Comparison of ENCODE assay signal across 27 cellular contexts in the genomic region with DNA sequence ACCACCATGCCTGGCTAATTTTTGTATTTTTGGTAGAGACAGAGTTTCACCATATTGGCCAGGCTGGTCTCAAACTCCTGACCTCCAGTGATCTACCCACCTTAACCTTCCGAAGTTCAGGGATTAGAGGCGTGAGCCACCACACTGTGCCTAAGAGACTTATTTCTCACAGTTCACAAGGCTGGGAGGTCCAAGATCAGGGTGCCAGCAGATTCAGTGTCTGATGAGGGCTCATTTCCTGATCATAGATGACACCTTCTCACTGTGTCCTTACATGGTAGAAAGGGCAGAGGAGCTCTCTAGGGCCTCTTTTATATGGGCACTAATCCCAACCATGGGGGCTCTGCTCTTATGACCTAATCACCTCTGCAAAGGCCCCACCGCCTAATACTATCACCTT. TPM values are rescaled to one million over a fixed set of nuclear protein-coding genes. Genes with fewer than 3 reads are reported as not detected.
DNase-seq lines count a peak whose midpoint lies in the region; ATAC-seq and TF ChIP-seq lines count a peak whose summit lies in the region.
"Had no signal": no experiment of that assay in that cellular context is flagged by ENCODE, and none has a peak within 500 bp of the region (broad histone marks: within the 10 kb centered on the region; RNA-seq: fewer than 3 reads in every experiment).

No MANE protein-coding gene starts in this region.

- no peaks in the 10 kb centered on the region for H3K9me3 Mint-ChIP-seq in activated naive CD4-positive, alpha-beta T cell treated with anti-CD3 and anti-CD28 coated beads for 36 hours
- H3K9me3 Mint-ChIP-seq: CD4-positive, alpha-beta T cell; IgD-negative memory B cell had no signal

- peaks cover 21% of the 10 kb centered on the region for H3K36me3 ChIP-seq in BLaER1
- H3K36me3 ChIP-seq in Loucy (ENCODE audit: insufficient read depth, low read length) = no peaks in the 10 kb centered on the region
- H3K36me3 ChIP-seq in esophagus muscularis mucosa = peaks cover 0 to 19% (median 4%) of the 10 kb centered on the region in 4 donors
- no peaks in the 10 kb centered on the region for H3K36me3 ChIP-seq in thoracic aorta
- H3K36me3 ChIP-seq: SJSA1 had no signal

- peak overlapping the region; percentile 85 for H3K4me2 ChIP-seq in BLaER1
- H3K4me2 ChIP-seq in Loucy (ENCODE audit: low read depth, low read length, poor library complexity, severe bottlenecking) = no peak overlapping the region
- H3K4me2 ChIP-seq: KMS-11, PC-9 had no signal

- H3K27me3 ChIP-seq in BLaER1 (no peaks in the 10 kb centered on the region), Loucy (ENCODE audit: insufficient read depth, low read length, poor library complexity, severe bottlenecking) (no peaks in the 10 kb centered on the region), esophagus muscularis mucosa (no peaks in the 10 kb centered on the region), thoracic aorta (replicated peaks; ENCODE audit: insufficient read depth) (no peaks in the 10 kb centered on the region)
- H3K27me3 ChIP-seq: SJSA1 had no signal

- no peak overlapping the region for H3K27ac ChIP-seq in BLaER1
- peak overlapping the region in 3 of 4 donors; percentile 18 to 64 (median 40) for H3K27ac ChIP-seq in esophagus muscularis mucosa (replicated peaks in 1 of 4)
- peak overlapping the region; percentile 72 for H3K27ac ChIP-seq in thoracic aorta
- H3K27ac ChIP-seq: HL-60, KMS-11, PC-9, SJSA1 had no signal

- CTCF ChIA-PET in activated naive CD4-positive, alpha-beta T cell treated with anti-CD3 and anti-CD28 coated beads for 36 hours (lab: Charles Lee) = interaction anchor here (1.1 kb wide), 1 partner anchor 8 kb away, joined by 3 read pairs; no protein-coding TSS in a partner anchor

- no peak for TF ChIP-seq EP300 in esophagus muscularis mucosa (IDR thresholded peaks at IDR 0.05)

- H4K20me1 ChIP-seq in BLaER1 (peaks cover 17% of the 10 kb centered on the region), Loucy (ENCODE audit: insufficient read depth, low read length, poor library complexity, severe bottlenecking) (no peaks in the 10 kb centered on the region)

- intact Hi-C loops in esophagus muscularis mucosa (cut with DNase I) = no loop called here
- intact Hi-C loops in activated naive CD4-positive, alpha-beta T cell treated with anti-CD3 and anti-CD28 coated beads for 36 hours (cut with micrococcal nuclease) = no loop called here
- intact Hi-C loops in left colon (cut with DNase I, micrococcal nuclease) = no loop called here

- no peak overlapping the region for H2AFZ ChIP-seq in Loucy (ENCODE audit: low read length)
- H2AFZ ChIP-seq: PC-9 had no signal

- TF ChIP-seq POLR2A in esophagus muscularis mucosa (IDR thresholded peaks at IDR 0.05; ENCODE audit: low read depth) = no peak

- no peaks in the 10 kb centered on the region for H3K27me3 Mint-ChIP-seq in activated naive CD4-positive, alpha-beta T cell treated with anti-CD3 and anti-CD28 coated beads for 36 hours (ENCODE audit: low read depth)
- H3K27me3 Mint-ChIP-seq: IgD-negative memory B cell had no signal

- H3K9me3 ChIP-seq in BLaER1 (no peaks in the 10 kb centered on the region), Loucy (ENCODE audit: insufficient read depth, low read depth, low read length) (no peaks in the 10 kb centered on the region), esophagus muscularis mucosa (no peaks in the 10 kb centered on the region), thoracic aorta (no peaks in the 10 kb centered on the region)
- H3K9me3 ChIP-seq: SJSA1 had no signal

- no peaks in the 10 kb centered on the region for H3K36me3 Mint-ChIP-seq in activated naive CD4-positive, alpha-beta T cell treated with anti-CD3 and anti-CD28 coated beads for 36 hours (ENCODE audit: low read depth)
- H3K36me3 Mint-ChIP-seq: IgD-negative memory B cell had no signal

- no peaks in the 10 kb centered on the region for H3K4me1 Mint-ChIP-seq in activated naive CD4-positive, alpha-beta T cell treated with anti-CD3 and anti-CD28 coated beads for 36 hours (ENCODE audit: low read depth)
- H3K4me1 Mint-ChIP-seq: IgD-negative memory B cell had no signal

- H3K9me2 ChIP-seq in Loucy (replicated peaks; ENCODE audit: low read depth, low read length) = no peaks in the 10 kb centered on the region

- H3K79me2 ChIP-seq in Loucy (ENCODE audit: insufficient read depth, low read length) = no peaks in the 10 kb centered on the region

- DNase-seq in esophagus muscularis mucosa (ENCODE audit: extremely low spot score) = no peak
- DNase-seq in thoracic aorta (ENCODE audit: low spot score) = no peak
- no peak for DNase-seq in activated naive CD4-positive, alpha-beta T cell treated with anti-CD3 and anti-CD28 coated beads for 36 hours
- DNase-seq in left colon = no peak
- DNase-seq in NCI-H82 (lab: John Stamatoyannopoulos, UW) = no peak
- DNase-seq: 8988T; ACHN; CD4-positive, alpha-beta T cell; DMS53; NCI-H1092; NCI-H1417 treated with DMSO at 0.1 percent for 48 hours; NCI-H187; NCI-H345; NCI-H510A treated with DMSO at 0.1 percent for 48 hours; NCI-H774; NK-92 treated with Interleukin-12 subunit alpha and Interleukin-12 subunit beta, amount 100 ng/mL, for 24 hours; PC-9; Right ventricle myocardium superior; RPMI8226 had no signal

- H3F3A ChIP-seq in Loucy (ENCODE audit: low read depth) = no peaks in the 10 kb centered on the region

- no peak overlapping the region for H3K4me3 Mint-ChIP-seq in activated naive CD4-positive, alpha-beta T cell treated with anti-CD3 and anti-CD28 coated beads for 36 hours
- H3K4me3 Mint-ChIP-seq: CD4-positive, alpha-beta T cell; IgD-negative memory B cell had no signal

- H3K9ac ChIP-seq in BLaER1 (no peak overlapping the region), Loucy (ENCODE audit: low read depth, low read length, poor library complexity, severe bottlenecking) (peak overlapping the region; percentile 49)
- H3K9ac ChIP-seq: KMS-11 had no signal

- no peak overlapping the region for H3K27ac Mint-ChIP-seq in activated naive CD4-positive, alpha-beta T cell treated with anti-CD3 and anti-CD28 coated beads for 36 hours
- H3K27ac Mint-ChIP-seq: CD4-positive, alpha-beta T cell; IgD-negative memory B cell had no signal

- 97% methylated on average over 3 of the region's 3 CpGs for WGBS in esophagus muscularis mucosa

- H3K4me3 ChIP-seq in BLaER1 = no peak overlapping the region
- no peak overlapping the region for H3K4me3 ChIP-seq in Loucy (ENCODE audit: low read length, poor library complexity, severe bottlenecking)
- H3K4me3 ChIP-seq in esophagus muscularis mucosa = no peak overlapping the region
- H3K4me3 ChIP-seq in thoracic aorta = no peak overlapping the region
- H3K4me3 ChIP-seq: PC-9, SJSA1 had no signal

- no peak for ATAC-seq in thoracic aorta (ENCODE audit: insufficient number of reproducible peaks, low FRiP score, low read depth)
- ATAC-seq in left colon = no peak
- ATAC-seq in GM19452 (IDR thresholded peaks at IDR 0.05; ENCODE audit: unreplicated experiment) = no peak
- ATAC-seq: HCT116 had no signal

- H3K4me1 ChIP-seq in BLaER1 (peaks cover 79% of the 10 kb centered on the region), Loucy (ENCODE audit: insufficient read depth, low read length, poor library complexity, severe bottlenecking) (peaks cover 54% of the 10 kb centered on the region), esophagus muscularis mucosa (peaks cover 43 to 95% (median 71%) of the 10 kb centered on the region in 4 donors), thoracic aorta (ENCODE audit: control insufficient read depth in 1 of 2, low read depth in 2 of 2) (peaks cover 33 to 98% of the 10 kb centered on the region in 2 donors)
- H3K4me1 ChIP-seq: SJSA1 had no signal

- no peak for TF ChIP-seq CTCF in Loucy (conservative IDR thresholded peaks at IDR 0.05; ENCODE audit: low read length)
- TF ChIP-seq CTCF in esophagus muscularis mucosa (IDR thresholded peaks at IDR 0.05) = no peak
- no peak for TF ChIP-seq CTCF in thoracic aorta (IDR thresholded peaks at IDR 0.05)

RNA-seq across cellular contexts. Expression of a gene that starts 58.8 kb away (rescaled TPM):
- total RNA-seq in esophagus muscularis mucosa (10 to 100 TPM; 46.6 to 93.0 (median 66.9) TPM), thoracic aorta (100 to 1,000 TPM; 226 to 301 TPM), left colon (100 to 1,000 TPM in 1 of 2 donors, 10 to 100 TPM in 1; 91.0 to 151 TPM)
- not detected for total RNA-seq in activated naive CD4-positive, alpha-beta T cell treated with anti-CD3 and anti-CD28 coated beads for 36 hours

Comparison
In these comparisons a context has a peak if more than half of its experiments do, and no peak if none do; other contexts are left out.
1. RNA of a gene that starts 58.8 kb away (total RNA-seq): 226 to 301 TPM in thoracic aorta, 91.0 to 151 TPM in left colon and 46.6 to 93.0 TPM in esophagus muscularis mucosa; not detected in activated naive CD4-positive, alpha-beta T cell treated with anti-CD3 and anti-CD28 coated beads for 36 hours; every median in the first group is over 10 times any median in the second.